In the genomic region with DNA sequence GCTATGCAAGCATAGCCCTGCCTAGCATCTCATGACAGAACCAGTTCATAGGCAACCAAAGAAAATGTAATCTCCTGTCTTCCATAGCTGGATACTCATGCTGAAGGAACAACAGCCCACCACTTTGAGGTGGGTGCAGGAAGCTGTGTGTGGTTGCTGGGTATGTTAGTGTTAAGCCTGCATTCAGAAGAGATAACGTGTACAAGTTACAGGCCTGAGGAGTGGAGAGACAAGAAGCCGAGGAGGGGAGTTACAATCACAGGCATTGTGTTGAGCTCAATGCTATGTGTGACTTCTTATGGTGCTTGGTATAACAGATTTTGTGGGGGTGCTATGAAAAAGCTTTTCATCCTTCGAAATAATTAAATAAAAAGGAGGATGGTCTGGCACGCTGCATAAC, we compare ENCODE assay signal across 21 cellular contexts. TPM values are rescaled to one million over a fixed set of nuclear protein-coding genes. Genes with fewer than 3 reads are reported as not detected.
DNase-seq lines count a peak whose midpoint lies in the region; ATAC-seq, FAIRE-seq and TF ChIP-seq lines count a peak whose summit lies in the region.
"Had no signal": no experiment of that assay in that cellular context is flagged by ENCODE, and none has a peak within 500 bp of the region (broad histone marks: within the 10 kb centered on the region; RNA-seq: fewer than 3 reads in every experiment).

No MANE protein-coding gene starts in this region.

- H3K9me3 Mint-ChIP-seq in astrocyte (ENCODE audit: unreplicated experiment) (no peaks in the 10 kb centered on the region), glutamatergic neuron (ENCODE audit: unreplicated experiment) (no peaks in the 10 kb centered on the region)

- H3K4me1 ChIP-seq in astrocyte (ENCODE audit: insufficient read depth, low read length) (peaks cover 1% of the 10 kb centered on the region), PC-9 (replicated peaks; ENCODE audit: insufficient read depth) (no peaks in the 10 kb centered on the region)

- H3K79me2 ChIP-seq in astrocyte (ENCODE audit: insufficient read depth, low read length) (no peaks in the 10 kb centered on the region), PC-9 (ENCODE audit: low read depth) (no peaks in the 10 kb centered on the region)

- H3K4me3 ChIP-seq in astrocyte (ENCODE audit: insufficient read depth, low read depth, low read length) (no peak overlapping the region), PC-9 (no peak overlapping the region)
- H3K4me3 ChIP-seq: SK-N-MC had no signal

- H3K4me2 ChIP-seq in astrocyte (ENCODE audit: low read length): no peak overlapping the region
- no peak overlapping the region for H3K4me2 ChIP-seq in PC-9

- no peak for ATAC-seq in HG03097 (IDR thresholded peaks at IDR 0.05; ENCODE audit: low FRiP score, unreplicated experiment)

- no peak overlapping the region for H3K9ac ChIP-seq in astrocyte (ENCODE audit: low read length)

- H3K27ac ChIP-seq in astrocyte (ENCODE audit: low read depth, low read length) (no peak overlapping the region), PC-9 (no peak overlapping the region)
- H3K27ac ChIP-seq: SK-N-MC had no signal

- no peaks in the 10 kb centered on the region for H3K27me3 Mint-ChIP-seq in astrocyte (ENCODE audit: low read depth, unreplicated experiment)
- H3K27me3 Mint-ChIP-seq in glutamatergic neuron (ENCODE audit: unreplicated experiment): no peaks in the 10 kb centered on the region

- H3K27me3 ChIP-seq in astrocyte (ENCODE audit: insufficient read depth, low read length) (no peaks in the 10 kb centered on the region), PC-9 (ENCODE audit: insufficient read depth, low read depth) (no peaks in the 10 kb centered on the region)

- H4K20me1 ChIP-seq in astrocyte (ENCODE audit: insufficient read depth, low read length) (no peaks in the 10 kb centered on the region), PC-9 (ENCODE audit: insufficient read depth) (no peaks in the 10 kb centered on the region)

- FAIRE-seq in astrocyte (lab: Jason Lieb, UNC): no peak

- no peaks in the 10 kb centered on the region for H3K9me3 ChIP-seq in astrocyte (ENCODE audit: insufficient read depth, low read depth, low read length)
- H3K9me3 ChIP-seq in PC-9 (ENCODE audit: insufficient read depth, low read depth): no peaks in the 10 kb centered on the region
- H3K9me3 ChIP-seq: Caco-2 had no signal

- H3K36me3 ChIP-seq in astrocyte (ENCODE audit: insufficient read depth, low read length): no peaks in the 10 kb centered on the region
- H3K36me3 ChIP-seq in PC-9 (ENCODE audit: low read depth): no peaks in the 10 kb centered on the region

- H3F3A ChIP-seq in PC-9 (ENCODE audit: insufficient read depth, low read depth): no peaks in the 10 kb centered on the region

- POLR2A ChIA-PET in PC-9 (lab: Charles Lee; ENCODE audit: unreplicated experiment): no interaction called here

- H2AFZ ChIP-seq in astrocyte (ENCODE audit: low read depth, low read length) (no peak overlapping the region), PC-9 (no peak overlapping the region)

- no peak for TF ChIP-seq CTCF in astrocyte (IDR thresholded peaks at IDR 0.05; ENCODE audit: insufficient read depth, low read depth, low read length)
- no peak for TF ChIP-seq CTCF in glutamatergic neuron (IDR thresholded peaks at IDR 0.05; ENCODE audit: partially characterized antibody, unreplicated experiment)
- no peak for TF ChIP-seq CTCF in PC-9 (conservative IDR thresholded peaks at IDR 0.05)

- H3K27ac Mint-ChIP-seq in astrocyte (ENCODE audit: unreplicated experiment) (peak overlapping the region; percentile 48), glutamatergic neuron (ENCODE audit: unreplicated experiment) (no peak overlapping the region)

- BruUV-seq in PC-9 (replicated peaks; lab: Mats Ljungman, UMichigan): no TSS peak

- no peaks in the 10 kb centered on the region for H3K9me2 ChIP-seq in PC-9 (ENCODE audit: insufficient read depth)

- peak; percentile 39 for DNase-seq in RPMI7951 (ENCODE audit: low read depth)
- no peak for DNase-seq in astrocyte (ENCODE audit: low read depth)
- peak; percentile 67 for DNase-seq in medulla oblongata (ENCODE audit: extremely low spot score)
- DNase-seq in superior temporal gyrus (ENCODE audit: extremely low spot score): peak; percentile 81
- DNase-seq in cerebellum (ENCODE audit: low spot score): no peak
- DNase-seq in glutamatergic neuron: no peak
- DNase-seq in PC-9: no peak
- DNase-seq: ACHN, AML-193, Caco-2, DMS153, EL, GOT3, MV-4-11, NCI-H1417, NCI-H2029, NCI-H2171 treated with DMSO at 0.1 percent for 48 hours, NCI-H510A, NCI-H774 had no signal

- CTCF ChIA-PET in PC-9 (lab: Charles Lee): no interaction called here

- peaks cover 11% of the 10 kb centered on the region for H3K4me1 Mint-ChIP-seq in astrocyte (ENCODE audit: low read depth, unreplicated experiment)
- H3K4me1 Mint-ChIP-seq in glutamatergic neuron (ENCODE audit: low read depth, unreplicated experiment): no peaks in the 10 kb centered on the region

- H3K4me3 Mint-ChIP-seq in astrocyte (ENCODE audit: unreplicated experiment) (no peak overlapping the region), glutamatergic neuron (ENCODE audit: unreplicated experiment) (no peak overlapping the region)

- H3K36me3 Mint-ChIP-seq in astrocyte (ENCODE audit: low read depth, unreplicated experiment): peaks cover 2% of the 10 kb centered on the region
- no peaks in the 10 kb centered on the region for H3K36me3 Mint-ChIP-seq in glutamatergic neuron (ENCODE audit: unreplicated experiment)

- intact Hi-C loops in PC-9 (cut with micrococcal nuclease; ENCODE audit: unreplicated experiment): no loop called here

RNA-seq across cellular contexts. Expression of gene SECISBP2L, which starts 42.8 kb away (rescaled TPM):
- total RNA-seq in RPMI7951 (2014; rRNA removed; shearing (Covaris generic)): 22.4 and 30.4 TPM in 2 replicates
- total RNA-seq in astrocyte (52.5 and 53.2 TPM in 2 replicates), cerebellum (105 TPM), glutamatergic neuron (ENCODE audit: unreplicated experiment) (60.2 TPM), PC-9 (2021) (31.2 and 33.2 TPM in 2 replicates)

Comparison
In these comparisons a context has a peak if more than half of its experiments do, and no peak if none do; other contexts are left out.
1. DNase-seq: peak in RPMI7951 (single experiment), medulla oblongata (single experiment) and superior temporal gyrus (single experiment); none in astrocyte (single experiment), cerebellum (single experiment), glutamatergic neuron (single experiment) and PC-9 (0 of 2).